ENCODE assay signal across 9 cellular contexts in genomic region chr12:14554281-14555008, GRCh38. TPM values are rescaled to one million over a fixed set of nuclear protein-coding genes. Genes with fewer than 3 reads are reported as not detected.
DNase-seq lines count a peak whose midpoint lies in the region; FAIRE-seq and TF ChIP-seq lines count a peak whose summit lies in the region.
"Had no signal": no experiment of that assay in that cellular context is flagged by ENCODE, and none has a peak within 500 bp of the region (broad histone marks: within the 10 kb centered on the region; RNA-seq: fewer than 3 reads in every experiment).

No MANE protein-coding gene starts in this region.

- FAIRE-seq in keratinocyte (lab: Jason Lieb, UNC): peak; percentile 36
- FAIRE-seq: A204.1 had no signal

- TF ChIP-seq POLR2A in tibial nerve (IDR thresholded peaks at IDR 0.05): no peak

- H3K9me3 ChIP-seq in keratinocyte (ENCODE audit: control insufficient read depth, low read depth, low read length) (no peaks in the 10 kb centered on the region), tibial nerve (no peaks in the 10 kb centered on the region)
- H3K9me3 ChIP-seq in effector memory CD4-positive, alpha-beta T cell (ENCODE audit: control insufficient read depth, low read length): no peaks in the 10 kb centered on the region

- dilution Hi-C loops in keratinocyte (cut with MboI; ENCODE audit: extremely low pct_ligation_motif_present, low sequenced_read_pairs): no loop called here

- H2AFZ ChIP-seq in keratinocyte (ENCODE audit: control insufficient read depth, low read length): peak overlapping the region; percentile 32

- H3K9me1 ChIP-seq in keratinocyte (ENCODE audit: control insufficient read depth, extremely low read depth, insufficient read depth, low read length): no peaks in the 10 kb centered on the region

- H3K27ac ChIP-seq in keratinocyte (ENCODE audit: control insufficient read depth, insufficient read depth, low read length): no peak overlapping the region
- peak overlapping the region in 2 of 4 donors; percentile 18 to 20 for H3K27ac ChIP-seq in tibial nerve
- no peak overlapping the region for H3K27ac ChIP-seq in effector memory CD4-positive, alpha-beta T cell (ENCODE audit: insufficient read depth, low read length, poor library complexity, severe bottlenecking)

- TF ChIP-seq EP300 in tibial nerve (IDR thresholded peaks at IDR 0.05): peak in 1 of 2 donors; percentile 32

- no peaks in the 10 kb centered on the region for H3K79me2 ChIP-seq in keratinocyte (ENCODE audit: control insufficient read depth, insufficient read depth, low read length)

- DNase-seq in DMS 273 (lab: John Stamatoyannopoulos, UW; ENCODE audit: unreplicated experiment): peak; percentile 75
- no peak for DNase-seq in DMS 273 treated with DMSO at 0.1 percent for 48 hours (lab: John Stamatoyannopoulos, UW)
- peak in 39 of 56 donors; percentile 1 to 72 (median 22) for DNase-seq in amygdala (lab: John Stamatoyannopoulos, UW)
- DNase-seq in keratinocyte (ENCODE audit: low read depth, low spot score): no peak
- peak; percentile 59 to 64 for DNase-seq in tibial nerve (ENCODE audit: low spot score in 2 of 2)
- no peak for DNase-seq in occipital lobe (lab: John Stamatoyannopoulos, UW)
- no peak for DNase-seq in NCI-H226
- DNase-seq in effector memory CD4-positive, alpha-beta T cell: no peak

- WGBS in tibial nerve, 2 donors: 32% methylated on average over 9 of the region's 9 CpGs

- H3K4me3 ChIP-seq in keratinocyte (ENCODE audit: control insufficient read depth in 2 of 3, extremely low read depth in 1 of 3, insufficient read depth in 2 of 3, low read depth in 1 of 3, low read length in 3 of 3) (no peak overlapping the region), tibial nerve (no peak overlapping the region)
- H3K4me3 ChIP-seq in effector memory CD4-positive, alpha-beta T cell (ENCODE audit: insufficient read depth, low read depth, low read length, poor library complexity, severe bottlenecking): no peak overlapping the region

- H3K27me3 ChIP-seq in keratinocyte (ENCODE audit: control insufficient read depth, extremely low read depth, insufficient read depth, low read length) (no peaks in the 10 kb centered on the region), tibial nerve (no peaks in the 10 kb centered on the region)
- H3K27me3 ChIP-seq in effector memory CD4-positive, alpha-beta T cell (replicated peaks; ENCODE audit: control insufficient read depth, insufficient read depth, low read length, poor library complexity, severe bottlenecking): no peaks in the 10 kb centered on the region

- TF ChIP-seq CTCF in keratinocyte (optimal IDR thresholded peaks at IDR 0.05 in 1 of 3, IDR thresholded peaks at IDR 0.05 in 1 of 3, conservative IDR thresholded peaks at IDR 0.05 in 1 of 3; ENCODE audit: extremely low read depth in 1 of 3, insufficient read depth in 2 of 3, low read length in 3 of 3) (peak in 2 of 3 experiments; percentile 14 to 33), tibial nerve (IDR thresholded peaks at IDR 0.05) (peak in 1 of 5 experiments; percentile 12)

- H4K20me1 ChIP-seq in keratinocyte (ENCODE audit: control insufficient read depth, extremely low read depth, insufficient read depth, low read length): no peaks in the 10 kb centered on the region

- H3K36me3 ChIP-seq in keratinocyte (ENCODE audit: control insufficient read depth in 2 of 2, extremely low read depth in 1 of 2, insufficient read depth in 2 of 2, low read length in 2 of 2): no peaks in the 10 kb centered on the region
- peaks cover 0 to 4% (median 0%) of the 10 kb centered on the region in 3 donors for H3K36me3 ChIP-seq in tibial nerve
- no peaks in the 10 kb centered on the region for H3K36me3 ChIP-seq in effector memory CD4-positive, alpha-beta T cell (ENCODE audit: control insufficient read depth, insufficient read depth, low read length)

- no peak overlapping the region for H3K9ac ChIP-seq in keratinocyte (ENCODE audit: control insufficient read depth, extremely low read depth, insufficient read depth, low read length)

- H3K4me1 ChIP-seq in keratinocyte (ENCODE audit: control insufficient read depth, extremely low read depth, insufficient read depth, low read length) (peaks cover 7% of the 10 kb centered on the region), tibial nerve (peaks cover 0 to 4% (median 0%) of the 10 kb centered on the region in 4 donors)
- H3K4me1 ChIP-seq in effector memory CD4-positive, alpha-beta T cell (ENCODE audit: control insufficient read depth, insufficient read depth, low read length, poor library complexity, severe bottlenecking): no peaks in the 10 kb centered on the region

- peak overlapping the region; percentile 54 for H3K4me2 ChIP-seq in keratinocyte (ENCODE audit: control insufficient read depth, extremely low read depth, insufficient read depth, low read depth, low read length)

RNA-seq across cellular contexts. Expression of gene PLBD1, which starts 13.2 kb away (rescaled TPM):
- 3.6 to 13.4 TPM (median 7.2 TPM) in 3 replicates for polyA plus RNA-seq in keratinocyte
- polyA plus RNA-seq in keratinocyte (2011; ENCODE audit: low read depth): 23.7 TPM
- polyA plus RNA-seq in keratinocyte (2011; cell fraction: cytosol; rRNA removed): 4.4 and 9.0 TPM in 2 replicates
- 14.0 and 16.9 TPM in 2 replicates for polyA plus RNA-seq in keratinocyte (2011; cell fraction: nucleus; rRNA removed)
- 2.5 and 20.6 TPM in 2 replicates for polyA plus RNA-seq in keratinocyte (2012; ENCODE audit: low replicate concordance)
- polyA minus RNA-seq in keratinocyte: 6.4 to 8.3 TPM in 2 of 3 replicates, not detected in the other
- polyA minus RNA-seq in keratinocyte (2011; cell fraction: cytosol; rRNA and poly(A)+ RNA removed): 5.9 TPM
- 10.4 and 20.9 TPM in 2 replicates for polyA minus RNA-seq in keratinocyte (2011; cell fraction: nucleus; rRNA and poly(A)+ RNA removed)
- total RNA-seq in tibial nerve (10 to 100 TPM in 2 of 4 donors, 1 to 10 TPM in 2; 4.8 to 12.0 (median 8.6) TPM), occipital lobe (2.5 TPM)

Comparison
In these comparisons a context has a peak if more than half of its experiments do, and no peak if none do; other contexts are left out.
1. DNase-seq: peak in DMS 273 (single experiment), amygdala (39 of 56) and tibial nerve (2 of 2); none in DMS 273 treated with DMSO at 0.1 percent for 48 hours (single experiment), keratinocyte (single experiment), occipital lobe (single experiment), NCI-H226 (single experiment) and effector memory CD4-positive, alpha-beta T cell (0 of 3).